Comparison of ENCODE assay signal across 20 cellular contexts in the genomic region with DNA sequence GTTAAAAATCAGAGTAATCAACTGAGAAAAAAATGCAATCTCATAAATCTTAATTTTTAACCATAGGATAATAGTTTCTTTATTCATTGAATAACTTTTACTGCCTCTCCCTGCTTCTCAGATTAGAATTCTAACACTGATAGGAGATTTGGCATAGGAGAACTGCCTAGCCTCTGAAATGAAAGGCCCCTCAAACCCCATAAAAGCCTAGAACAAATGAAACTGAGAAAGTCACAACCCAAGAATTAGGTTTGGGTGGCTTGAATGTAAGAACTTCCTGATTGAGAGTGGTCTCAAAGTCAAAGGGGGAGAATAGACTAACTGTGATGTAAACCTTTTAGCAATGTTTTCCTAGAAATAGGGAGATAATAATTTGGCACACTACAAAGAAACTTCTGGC.
"Had no signal": no experiment of that assay in that cellular context is flagged by ENCODE, and none has a peak within 500 bp of the region (broad histone marks: within the 10 kb centered on the region; RNA-seq: fewer than 3 reads in every experiment).

No MANE protein-coding gene starts in this region.

- H3K27me3 ChIP-seq: body of pancreas, hepatocyte, sigmoid colon, spleen, thyroid gland had no signal

- H2AFZ ChIP-seq: hepatocyte, parathyroid adenoma had no signal

- FAIRE-seq: colon had no signal

- DNase-seq: activated CD4-positive, CD25-positive, alpha-beta regulatory T cell; activated CD8-positive, alpha-beta T cell treated with anti-CD3 and anti-CD28 coated beads for 36 hours; activated naive CD4-positive, alpha-beta T cell treated with anti-CD3 and anti-CD28 coated beads for 36 hours; activated T-cell treated with anti-CD3 and anti-CD28 coated beads, Interleukin-2, amount 50 U/mL, for 24 hours; body of pancreas; caudate nucleus; endodermal cell; foreskin fibroblast; left cardiac atrium; lower lobe of right lung; sigmoid colon; spleen; stimulated activated CD8-positive, alpha-beta memory T cell treated with anti-CD3 and anti-CD28 coated beads, Interleukin-4, amount 100 ng/mL, for 48 hours; stimulated activated naive CD4-positive, alpha-beta T cell; T1000; thyroid gland had no signal

- ATAC-seq: activated CD8-positive, alpha-beta T cell treated with anti-CD3 and anti-CD28 coated beads for 36 hours; body of pancreas; left cardiac atrium; lower lobe of right lung had no signal

- H3K9me3 ChIP-seq: body of pancreas, lower lobe of right lung, sigmoid colon, spleen, thyroid gland had no signal

- H3K4me2 ChIP-seq: hepatocyte had no signal

- H3K9ac ChIP-seq: parathyroid adenoma had no signal

- H3K27ac ChIP-seq: body of pancreas, epithelial cell of prostate, hepatocyte, lower lobe of right lung, parathyroid adenoma, sigmoid colon, spleen, thyroid gland had no signal

- H3K79me2 ChIP-seq: parathyroid adenoma had no signal

- H3K36me3 ChIP-seq: lower lobe of right lung, sigmoid colon, spleen, thyroid gland had no signal

- H3K4me3 ChIP-seq: body of pancreas, hepatocyte, lower lobe of right lung, sigmoid colon, spleen, thyroid gland had no signal

- H3K4me1 ChIP-seq: body of pancreas, lower lobe of right lung, parathyroid adenoma, sigmoid colon, spleen had no signal
